8 cellular contexts compared by ENCODE assay signal in genomic region chr12:6383572-6384498, GRCh38. TPM values are rescaled to one million over a fixed set of nuclear protein-coding genes. Genes with fewer than 3 reads are reported as not detected.
DNase-seq lines count a peak whose midpoint lies in the region; ATAC-seq, FAIRE-seq and TF ChIP-seq lines count a peak whose summit lies in the region.

Gene LTBR, plus strand, starts transcription at chr12:6384162. Its CDS starts 197 bp downstream, at chr12:6384359.

- H3K36me3 ChIP-seq in H7 (replicated peaks; ENCODE audit: control insufficient read depth, insufficient read depth, low read length) (0 out of 2 replicates have a peak, but pooled peaks cover 1% of the 10 kb centered on the region), stomach (peaks cover 23 to 31% (median 30%) of the 10 kb centered on the region in 4 donors)

- TF ChIP-seq POLR2A in A549 (IDR thresholded peaks at IDR 0.05; ENCODE audit: low read length) (peak; percentile 66), lower leg skin (IDR thresholded peaks at IDR 0.05) (peak in 1 of 2 donors; percentile 25), stomach (IDR thresholded peaks at IDR 0.05) (peak in 2 of 4 donors; percentile 10 to 41)

- FAIRE-seq in A549 (lab: Jason Lieb, UNC) = no peak

- no peak for TF ChIP-seq CTCF in A549 (IDR thresholded peaks at IDR 0.05)
- no peak for TF ChIP-seq CTCF in lower leg skin (IDR thresholded peaks at IDR 0.05)
- TF ChIP-seq CTCF in stomach (IDR thresholded peaks at IDR 0.05) = peak in 1 of 7 experiments; percentile 26

- POLR2A ChIA-PET in A549 (lab: Yijun Ruan, JAX) = interaction anchor here (0.8 to 2.9 kb wide), 15 partner anchors 9 to 148 kb away, joined by 3 to 38 read pairs (median 6); partner anchors contain the start of genes SCNN1A, TNFRSF1A and VAMP1

- DNase-seq in A549 (ENCODE audit: low read depth in 1 of 2, low spot score in 1 of 2) (peak; percentile 83 to 91), H7 (peak; percentile 89), SKM-1 (lab: John Stamatoyannopoulos, UW; ENCODE audit: unreplicated experiment) (peak; percentile 29), lower leg skin (ENCODE audit: low spot score in 2 of 2) (peak; percentile 94 to 99), stomach (peak; percentile 97), DMS114 treated with DMSO at 0.1 percent for 48 hours (lab: John Stamatoyannopoulos, UW; ENCODE audit: unreplicated experiment) (no peak)
- DNase-seq in effector CD8-positive, alpha-beta T cell (lab: John Stamatoyannopoulos, UW) = peak; percentile 12

- TF ChIP-seq EP300 in A549 (IDR thresholded peaks at IDR 0.05) (no peak), stomach (IDR thresholded peaks at IDR 0.05) (no peak)

- intact Hi-C loops in lower leg skin (cut with DNase I; ENCODE audit: low total_unique reads) = no loop called here
- intact Hi-C loops in stomach (cut with DNase I; ENCODE audit: low total_unique reads) = loop anchor here (10.0 kb wide), 1 partner anchor 49 kb away; no protein-coding TSS in a partner anchor

- CTCF ChIA-PET in A549 (lab: Yijun Ruan, JAX) = interaction anchor here (0.6 to 7.0 kb wide), 14 partner anchors 9 to 82 kb away, joined by 3 to 51 read pairs (median 5); partner anchors contain the start of gene SCNN1A

- H3K4me3 ChIP-seq in A549 (peak within 1 kb of the TSS; percentile 83), H7 (ENCODE audit: insufficient read depth, low read depth, low read length) (no peak within 1 kb of the TSS; the same call in 1 of the 2 replicates), lower leg skin (ENCODE audit: low read depth, poor library complexity, severe bottlenecking) (peak within 1 kb of the TSS; percentile 90), stomach (peak within 1 kb of the TSS; percentile 69 to 80 (median 76))

- peak in 1 of 2 experiments; percentile 55; a peak in 4 of 5 replicates for TF ChIP-seq RAD21 in A549 (conservative IDR thresholded peaks at IDR 0.05 in 1 of 2, IDR thresholded peaks at IDR 0.05 in 1 of 2)

- peak within 1 kb of the TSS; percentile 99 to 100 for H3K27ac ChIP-seq in A549
- peak within 1 kb of the TSS; percentile 95 to 98 (median 96) for H3K27ac ChIP-seq in stomach

- 3% methylated on average over 48 of the region's 62 CpGs for WGBS in A549 (ENCODE audit: missing lambda C conversion rate)
- WGBS in lower leg skin, 2 donors = 3 to 9% methylated on average over 33 to 45 of the region's 62 CpGs
- WGBS in stomach, 5 donors = 4 to 7% (median 6%) methylated on average over 15 to 62 of the region's 62 CpGs

- H3K27me3 ChIP-seq in H7 (ENCODE audit: control insufficient read depth, insufficient read depth, low read length) (peaks cover 26% of the 10 kb centered on the region), stomach (no peaks in the 10 kb centered on the region)

- H3K9me3 ChIP-seq in A549 (no peaks in the 10 kb centered on the region), stomach (no peaks in the 10 kb centered on the region)

- H3K4me2 ChIP-seq in A549 = peak within 1 kb of the TSS; percentile 98

- peaks cover 42% of the 10 kb centered on the region for H3K4me1 ChIP-seq in A549
- H3K4me1 ChIP-seq in stomach = peaks cover 37 to 70% (median 54%) of the 10 kb centered on the region in 4 donors

- peak; percentile 94 to 96 for ATAC-seq in A549
- no peak for ATAC-seq in GM18520 (IDR thresholded peaks at IDR 0.05; ENCODE audit: unreplicated experiment)

TF ChIP-seq in A549, 52 proteins besides CTCF, POLR2A, EP300 and RAD21 (continues in another document):
- TF ChIP-seq GATA3 (IDR thresholded peaks at IDR 0.05; ENCODE audit: borderline replicate concordance) = peak; percentile 14; the same call in 1 of the 2 replicates
- TF ChIP-seq SMC3 (IDR thresholded peaks at IDR 0.05) = peak; percentile 54; the same call in 2 of the 3 replicates
- TF ChIP-seq RNF2 (IDR thresholded peaks at IDR 0.05; ENCODE audit: borderline replicate concordance, low read depth) = no peak
- TF ChIP-seq HMGXB4 (CRISPR knock-in tag; IDR thresholded peaks at IDR 0.05; ENCODE audit: borderline replicate concordance) = no peak
- peak; percentile 72; the same call in 1 of the 2 replicates for TF ChIP-seq EHF (CRISPR knock-in tag; IDR thresholded peaks at IDR 0.05)
- TF ChIP-seq BCL3 (IDR thresholded peaks at IDR 0.05) = peak; percentile 80
- 0 out of 2 replicates have a peak, but pooled peaks have one; percentile 9 for TF ChIP-seq NPAS2 (CRISPR knock-in tag; IDR thresholded peaks at IDR 0.05; ENCODE audit: borderline replicate concordance)
- peak; percentile 54 for TF ChIP-seq ATOH8 (CRISPR knock-in tag; IDR thresholded peaks at IDR 0.05; ENCODE audit: low read depth)
- peak; percentile 75 for TF ChIP-seq USF2 (IDR thresholded peaks at IDR 0.05)
- peak; percentile 92 to 97 for TF ChIP-seq CEBPB (IDR thresholded peaks at IDR 0.05)
- 0 out of 2 replicates have a peak, but pooled peaks have one; percentile 68 for TF ChIP-seq HOXB13 (CRISPR knock-in tag; IDR thresholded peaks at IDR 0.05; ENCODE audit: low read depth)
- no peak for TF ChIP-seq KDM5A (IDR thresholded peaks at IDR 0.05)
- TF ChIP-seq ZFP36 (IDR thresholded peaks at IDR 0.05; ENCODE audit: borderline replicate concordance, partially characterized antibody) = no peak
- peak; percentile 81 for TF ChIP-seq BHLHE40 (IDR thresholded peaks at IDR 0.05; ENCODE audit: low read depth, low read length)
- 0 out of 2 replicates have a peak, but pooled peaks have one; percentile 37 for TF ChIP-seq HOXB5 (CRISPR knock-in tag; IDR thresholded peaks at IDR 0.05)
- TF ChIP-seq FOSL2 (IDR thresholded peaks at IDR 0.05) = no peak
- no peak for TF ChIP-seq FOSL2 (CRISPR knock-in tag; IDR thresholded peaks at IDR 0.05)
- TF ChIP-seq JUN (IDR thresholded peaks at IDR 0.05) = peak; percentile 32 to 95; a peak in 4 of 5 replicates
- TF ChIP-seq CBX8 (IDR thresholded peaks at IDR 0.05) = no peak
- TF ChIP-seq PHF8 (IDR thresholded peaks at IDR 0.05; ENCODE audit: borderline replicate concordance, low read depth) = no peak
- TF ChIP-seq MAX (IDR thresholded peaks at IDR 0.05) = peak; percentile 97
- TF ChIP-seq ZSCAN20 (CRISPR knock-in tag; IDR thresholded peaks at IDR 0.05) = 0 out of 2 replicates have a peak, but pooled peaks have one; percentile 20
- no peak; the same call in 1 of the 2 replicates for TF ChIP-seq FOXS1 (CRISPR knock-in tag; IDR thresholded peaks at IDR 0.05)
- no peak for TF ChIP-seq KDM1A (IDR thresholded peaks at IDR 0.05; ENCODE audit: low read depth)
- TF ChIP-seq RARB (CRISPR knock-in tag; IDR thresholded peaks at IDR 0.05) = no peak
- no peak for TF ChIP-seq JUNB (IDR thresholded peaks at IDR 0.05)

RNA-seq across cellular contexts. Expression of gene LTBR, which starts in this region (rescaled TPM):
- polyA plus RNA-seq in A549 (2011; rRNA removed) = 57.3 and 63.9 TPM in 2 replicates
- polyA plus RNA-seq in A549 (2012; cell fraction: cytosol; rRNA removed) = 72.7 and 103 TPM in 2 replicates
- polyA plus RNA-seq in A549 (2012; cell fraction: nucleus; rRNA removed) = 137 and 148 TPM in 2 replicates
- polyA plus RNA-seq in A549 (2017; fragmentation: RNase III; extraction: RNeasy Plus Mini Kit Qiagen cat#74134 plus additional on column Dnase treatment) = 90.4 to 110 TPM (median 109 TPM) in 3 replicates
- 47.1 and 54.7 TPM in 2 replicates for polyA minus RNA-seq in A549 (2011; rRNA and poly(A)+ RNA removed)
- 2.5 and 3.6 TPM in 2 replicates for total RNA-seq in H7 (2014; rRNA removed; shearing (Covaris generic))
- total RNA-seq in lower leg skin = 100 to 1,000 TPM; 174 to 298 (median 196) TPM
- 100 to 1,000 TPM in 3 of 5 donors, 10 to 100 TPM in 2; 27.5 to 471 (median 126) TPM for total RNA-seq in stomach
- polyA plus RNA-seq in stomach = 10 to 100 TPM; 47.3 to 76.3 (median 48.3) TPM
